In the genomic region with DNA sequence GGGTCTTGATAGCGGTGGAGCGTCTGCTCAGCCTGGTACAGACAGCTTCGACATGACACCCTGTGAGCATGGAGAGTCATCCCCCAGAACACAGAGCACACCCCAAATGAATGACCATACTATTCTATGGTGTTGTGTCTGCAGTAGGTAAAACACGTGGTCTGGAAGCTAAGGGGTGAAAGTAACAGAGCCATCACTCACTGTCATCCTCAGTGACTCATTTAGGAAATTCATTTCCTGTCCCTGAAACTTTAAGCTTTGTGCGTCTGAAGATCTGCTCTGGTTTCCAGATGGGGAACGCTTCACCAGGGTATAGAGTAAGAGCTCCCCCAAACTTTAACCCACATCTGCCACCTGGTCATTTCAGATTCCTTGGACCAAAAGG, we compare ENCODE assay signal across 1 cellular context.
TF ChIP-seq lines count a peak whose summit lies in the region.

No MANE protein-coding gene starts in this region.

TF ChIP-seq in K562, 482 proteins besides CTCF, POLR2A, EP300 and RAD21 (continued from another document):
- TF ChIP-seq SMAD4 (CRISPR knock-in tag; conservative IDR thresholded peaks at IDR 0.05) (peak; percentile 56; the same call in 1 of the 2 replicates), ELF4 (CRISPR knock-in tag; IDR thresholded peaks at IDR 0.05) (no peak), FOSL1 (tag; conservative IDR thresholded peaks at IDR 0.05) (peak; percentile 88), NR2C2 (CRISPR knock-in tag; IDR thresholded peaks at IDR 0.05) (no peak; the same call in 1 of the 2 replicates), NR2C2 (tag; IDR thresholded peaks at IDR 0.05) (peak; percentile 72; the same call in 1 of the 2 replicates), TCF3 (CRISPR knock-in tag; IDR thresholded peaks at IDR 0.05) (0 out of 2 replicates have a peak, but pooled peaks have one; percentile 13), JUN (IDR thresholded peaks at IDR 0.05; ENCODE audit: borderline replicate concordance, low read depth, low read length) (peak; percentile 64; the same call in 1 of the 2 replicates), JUN (CRISPR knock-in tag; IDR thresholded peaks at IDR 0.05; ENCODE audit: borderline replicate concordance) (no peak), MYC (IDR thresholded peaks at IDR 0.05; ENCODE audit: low read depth, low read length) (peak; percentile 23; the same call in 1 of the 2 replicates), MYC (CRISPR knock-in tag; IDR thresholded peaks at IDR 0.05; ENCODE audit: borderline replicate concordance, low read depth) (no peak), CBFA2T3 (IDR thresholded peaks at IDR 0.05) (0 out of 2 replicates have a peak, but pooled peaks have one; percentile 6), JUNB (CRISPR knock-in tag; conservative IDR thresholded peaks at IDR 0.05) (0 out of 2 replicates have a peak, but pooled peaks have one; percentile 43), GABPA (tag; conservative IDR thresholded peaks at IDR 0.05; ENCODE audit: low read depth) (0 out of 2 replicates have a peak, but pooled peaks have one; percentile 19)
- TF ChIP-seq, protein P1, sequence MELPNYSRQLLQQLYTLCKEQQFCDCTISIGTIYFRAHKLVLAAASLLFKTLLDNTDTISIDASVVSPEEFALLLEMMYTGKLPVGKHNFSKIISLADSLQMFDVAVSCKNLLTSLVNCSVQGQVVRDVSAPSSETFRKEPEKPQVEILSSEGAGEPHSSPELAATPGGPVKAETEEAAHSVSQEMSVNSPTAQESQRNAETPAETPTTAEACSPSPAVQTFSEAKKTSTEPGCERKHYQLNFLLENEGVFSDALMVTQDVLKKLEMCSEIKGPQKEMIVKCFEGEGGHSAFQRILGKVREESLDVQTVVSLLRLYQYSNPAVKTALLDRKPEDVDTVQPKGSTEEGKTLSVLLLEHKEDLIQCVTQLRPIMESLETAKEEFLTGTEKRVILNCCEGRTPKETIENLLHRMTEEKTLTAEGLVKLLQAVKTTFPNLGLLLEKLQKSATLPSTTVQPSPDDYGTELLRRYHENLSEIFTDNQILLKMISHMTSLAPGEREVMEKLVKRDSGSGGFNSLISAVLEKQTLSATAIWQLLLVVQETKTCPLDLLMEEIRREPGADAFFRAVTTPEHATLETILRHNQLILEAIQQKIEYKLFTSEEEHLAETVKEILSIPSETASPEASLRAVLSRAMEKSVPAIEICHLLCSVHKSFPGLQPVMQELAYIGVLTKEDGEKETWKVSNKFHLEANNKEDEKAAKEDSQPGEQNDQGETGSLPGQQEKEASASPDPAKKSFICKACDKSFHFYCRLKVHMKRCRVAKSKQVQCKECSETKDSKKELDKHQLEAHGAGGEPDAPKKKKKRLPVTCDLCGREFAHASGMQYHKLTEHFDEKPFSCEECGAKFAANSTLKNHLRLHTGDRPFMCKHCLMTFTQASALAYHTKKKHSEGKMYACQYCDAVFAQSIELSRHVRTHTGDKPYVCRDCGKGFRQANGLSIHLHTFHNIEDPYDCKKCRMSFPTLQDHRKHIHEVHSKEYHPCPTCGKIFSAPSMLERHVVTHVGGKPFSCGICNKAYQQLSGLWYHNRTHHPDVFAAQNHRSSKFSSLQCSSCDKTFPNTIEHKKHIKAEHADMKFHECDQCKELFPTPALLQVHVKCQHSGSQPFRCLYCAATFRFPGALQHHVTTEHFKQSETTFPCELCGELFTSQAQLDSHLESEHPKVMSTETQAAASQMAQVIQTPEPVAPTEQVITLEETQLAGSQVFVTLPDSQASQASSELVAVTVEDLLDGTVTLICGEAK (IDR thresholded peaks at IDR 0.05) = peak; percentile 61
- TF ChIP-seq, protein P1 (CRISPR knock-in tag; IDR thresholded peaks at IDR 0.05) = peak; percentile 76; the same call in 1 of the 2 replicates
- TF ChIP-seq, protein P2, sequence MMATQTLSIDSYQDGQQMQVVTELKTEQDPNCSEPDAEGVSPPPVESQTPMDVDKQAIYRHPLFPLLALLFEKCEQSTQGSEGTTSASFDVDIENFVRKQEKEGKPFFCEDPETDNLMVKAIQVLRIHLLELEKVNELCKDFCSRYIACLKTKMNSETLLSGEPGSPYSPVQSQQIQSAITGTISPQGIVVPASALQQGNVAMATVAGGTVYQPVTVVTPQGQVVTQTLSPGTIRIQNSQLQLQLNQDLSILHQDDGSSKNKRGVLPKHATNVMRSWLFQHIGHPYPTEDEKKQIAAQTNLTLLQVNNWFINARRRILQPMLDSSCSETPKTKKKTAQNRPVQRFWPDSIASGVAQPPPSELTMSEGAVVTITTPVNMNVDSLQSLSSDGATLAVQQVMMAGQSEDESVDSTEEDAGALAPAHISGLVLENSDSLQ (IDR thresholded peaks at IDR 0.05) = peak; percentile 96
- TF ChIP-seq, protein P3, sequence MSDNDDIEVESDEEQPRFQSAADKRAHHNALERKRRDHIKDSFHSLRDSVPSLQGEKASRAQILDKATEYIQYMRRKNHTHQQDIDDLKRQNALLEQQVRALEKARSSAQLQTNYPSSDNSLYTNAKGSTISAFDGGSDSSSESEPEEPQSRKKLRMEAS (CRISPR knock-in tag; IDR thresholded peaks at IDR 0.05) = peak; percentile 64; the same call in 1 of the 2 replicates
- TF ChIP-seq, protein P4, sequence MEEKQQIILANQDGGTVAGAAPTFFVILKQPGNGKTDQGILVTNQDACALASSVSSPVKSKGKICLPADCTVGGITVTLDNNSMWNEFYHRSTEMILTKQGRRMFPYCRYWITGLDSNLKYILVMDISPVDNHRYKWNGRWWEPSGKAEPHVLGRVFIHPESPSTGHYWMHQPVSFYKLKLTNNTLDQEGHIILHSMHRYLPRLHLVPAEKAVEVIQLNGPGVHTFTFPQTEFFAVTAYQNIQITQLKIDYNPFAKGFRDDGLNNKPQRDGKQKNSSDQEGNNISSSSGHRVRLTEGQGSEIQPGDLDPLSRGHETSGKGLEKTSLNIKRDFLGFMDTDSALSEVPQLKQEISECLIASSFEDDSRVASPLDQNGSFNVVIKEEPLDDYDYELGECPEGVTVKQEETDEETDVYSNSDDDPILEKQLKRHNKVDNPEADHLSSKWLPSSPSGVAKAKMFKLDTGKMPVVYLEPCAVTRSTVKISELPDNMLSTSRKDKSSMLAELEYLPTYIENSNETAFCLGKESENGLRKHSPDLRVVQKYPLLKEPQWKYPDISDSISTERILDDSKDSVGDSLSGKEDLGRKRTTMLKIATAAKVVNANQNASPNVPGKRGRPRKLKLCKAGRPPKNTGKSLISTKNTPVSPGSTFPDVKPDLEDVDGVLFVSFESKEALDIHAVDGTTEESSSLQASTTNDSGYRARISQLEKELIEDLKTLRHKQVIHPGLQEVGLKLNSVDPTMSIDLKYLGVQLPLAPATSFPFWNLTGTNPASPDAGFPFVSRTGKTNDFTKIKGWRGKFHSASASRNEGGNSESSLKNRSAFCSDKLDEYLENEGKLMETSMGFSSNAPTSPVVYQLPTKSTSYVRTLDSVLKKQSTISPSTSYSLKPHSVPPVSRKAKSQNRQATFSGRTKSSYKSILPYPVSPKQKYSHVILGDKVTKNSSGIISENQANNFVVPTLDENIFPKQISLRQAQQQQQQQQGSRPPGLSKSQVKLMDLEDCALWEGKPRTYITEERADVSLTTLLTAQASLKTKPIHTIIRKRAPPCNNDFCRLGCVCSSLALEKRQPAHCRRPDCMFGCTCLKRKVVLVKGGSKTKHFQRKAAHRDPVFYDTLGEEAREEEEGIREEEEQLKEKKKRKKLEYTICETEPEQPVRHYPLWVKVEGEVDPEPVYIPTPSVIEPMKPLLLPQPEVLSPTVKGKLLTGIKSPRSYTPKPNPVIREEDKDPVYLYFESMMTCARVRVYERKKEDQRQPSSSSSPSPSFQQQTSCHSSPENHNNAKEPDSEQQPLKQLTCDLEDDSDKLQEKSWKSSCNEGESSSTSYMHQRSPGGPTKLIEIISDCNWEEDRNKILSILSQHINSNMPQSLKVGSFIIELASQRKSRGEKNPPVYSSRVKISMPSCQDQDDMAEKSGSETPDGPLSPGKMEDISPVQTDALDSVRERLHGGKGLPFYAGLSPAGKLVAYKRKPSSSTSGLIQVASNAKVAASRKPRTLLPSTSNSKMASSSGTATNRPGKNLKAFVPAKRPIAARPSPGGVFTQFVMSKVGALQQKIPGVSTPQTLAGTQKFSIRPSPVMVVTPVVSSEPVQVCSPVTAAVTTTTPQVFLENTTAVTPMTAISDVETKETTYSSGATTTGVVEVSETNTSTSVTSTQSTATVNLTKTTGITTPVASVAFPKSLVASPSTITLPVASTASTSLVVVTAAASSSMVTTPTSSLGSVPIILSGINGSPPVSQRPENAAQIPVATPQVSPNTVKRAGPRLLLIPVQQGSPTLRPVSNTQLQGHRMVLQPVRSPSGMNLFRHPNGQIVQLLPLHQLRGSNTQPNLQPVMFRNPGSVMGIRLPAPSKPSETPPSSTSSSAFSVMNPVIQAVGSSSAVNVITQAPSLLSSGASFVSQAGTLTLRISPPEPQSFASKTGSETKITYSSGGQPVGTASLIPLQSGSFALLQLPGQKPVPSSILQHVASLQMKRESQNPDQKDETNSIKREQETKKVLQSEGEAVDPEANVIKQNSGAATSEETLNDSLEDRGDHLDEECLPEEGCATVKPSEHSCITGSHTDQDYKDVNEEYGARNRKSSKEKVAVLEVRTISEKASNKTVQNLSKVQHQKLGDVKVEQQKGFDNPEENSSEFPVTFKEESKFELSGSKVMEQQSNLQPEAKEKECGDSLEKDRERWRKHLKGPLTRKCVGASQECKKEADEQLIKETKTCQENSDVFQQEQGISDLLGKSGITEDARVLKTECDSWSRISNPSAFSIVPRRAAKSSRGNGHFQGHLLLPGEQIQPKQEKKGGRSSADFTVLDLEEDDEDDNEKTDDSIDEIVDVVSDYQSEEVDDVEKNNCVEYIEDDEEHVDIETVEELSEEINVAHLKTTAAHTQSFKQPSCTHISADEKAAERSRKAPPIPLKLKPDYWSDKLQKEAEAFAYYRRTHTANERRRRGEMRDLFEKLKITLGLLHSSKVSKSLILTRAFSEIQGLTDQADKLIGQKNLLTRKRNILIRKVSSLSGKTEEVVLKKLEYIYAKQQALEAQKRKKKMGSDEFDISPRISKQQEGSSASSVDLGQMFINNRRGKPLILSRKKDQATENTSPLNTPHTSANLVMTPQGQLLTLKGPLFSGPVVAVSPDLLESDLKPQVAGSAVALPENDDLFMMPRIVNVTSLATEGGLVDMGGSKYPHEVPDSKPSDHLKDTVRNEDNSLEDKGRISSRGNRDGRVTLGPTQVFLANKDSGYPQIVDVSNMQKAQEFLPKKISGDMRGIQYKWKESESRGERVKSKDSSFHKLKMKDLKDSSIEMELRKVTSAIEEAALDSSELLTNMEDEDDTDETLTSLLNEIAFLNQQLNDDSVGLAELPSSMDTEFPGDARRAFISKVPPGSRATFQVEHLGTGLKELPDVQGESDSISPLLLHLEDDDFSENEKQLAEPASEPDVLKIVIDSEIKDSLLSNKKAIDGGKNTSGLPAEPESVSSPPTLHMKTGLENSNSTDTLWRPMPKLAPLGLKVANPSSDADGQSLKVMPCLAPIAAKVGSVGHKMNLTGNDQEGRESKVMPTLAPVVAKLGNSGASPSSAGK (IDR thresholded peaks at IDR 0.05) = peak; percentile 11; the same call in 1 of the 2 replicates
- TF ChIP-seq, protein P5, sequence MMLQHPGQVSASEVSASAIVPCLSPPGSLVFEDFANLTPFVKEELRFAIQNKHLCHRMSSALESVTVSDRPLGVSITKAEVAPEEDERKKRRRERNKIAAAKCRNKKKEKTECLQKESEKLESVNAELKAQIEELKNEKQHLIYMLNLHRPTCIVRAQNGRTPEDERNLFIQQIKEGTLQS (IDR thresholded peaks at IDR 0.05) = peak; percentile 78
- TF ChIP-seq, protein P5 (CRISPR knock-in tag; conservative IDR thresholded peaks at IDR 0.05) = no peak
- TF ChIP-seq, protein P6, sequence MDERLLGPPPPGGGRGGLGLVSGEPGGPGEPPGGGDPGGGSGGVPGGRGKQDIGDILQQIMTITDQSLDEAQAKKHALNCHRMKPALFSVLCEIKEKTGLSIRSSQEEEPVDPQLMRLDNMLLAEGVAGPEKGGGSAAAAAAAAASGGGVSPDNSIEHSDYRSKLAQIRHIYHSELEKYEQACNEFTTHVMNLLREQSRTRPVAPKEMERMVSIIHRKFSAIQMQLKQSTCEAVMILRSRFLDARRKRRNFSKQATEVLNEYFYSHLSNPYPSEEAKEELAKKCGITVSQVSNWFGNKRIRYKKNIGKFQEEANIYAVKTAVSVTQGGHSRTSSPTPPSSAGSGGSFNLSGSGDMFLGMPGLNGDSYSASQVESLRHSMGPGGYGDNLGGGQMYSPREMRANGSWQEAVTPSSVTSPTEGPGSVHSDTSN (CRISPR knock-in tag; IDR thresholded peaks at IDR 0.05; ENCODE audit: low read depth) = peak; percentile 70; the same call in 1 of the 2 replicates
- TF ChIP-seq, protein P6 (tag; conservative IDR thresholded peaks at IDR 0.05; ENCODE audit: low read depth) = peak; percentile 91
